Comparison of ENCODE assay signal across 1 cellular context in genomic region chr12:110270125-110270962, GRCh38.
TF ChIP-seq lines count a peak whose summit lies in the region.

No MANE protein-coding gene starts in this region.

TF ChIP-seq in HepG2, 621 proteins besides CTCF, POLR2A, EP300 and RAD21 (continued from another document and continues in another):
- TF ChIP-seq RNF219 (CRISPR knock-in tag; IDR thresholded peaks at IDR 0.05) (no peak), MTA3 (CRISPR knock-in tag; IDR thresholded peaks at IDR 0.05) (no peak), TGIF2 (CRISPR knock-in tag; IDR thresholded peaks at IDR 0.05) (no peak), ATF1 (CRISPR knock-in tag; IDR thresholded peaks at IDR 0.05) (no peak), MTF1 (CRISPR knock-in tag; IDR thresholded peaks at IDR 0.05) (no peak), ARID4A (CRISPR knock-in tag; IDR thresholded peaks at IDR 0.05; ENCODE audit: borderline replicate concordance) (no peak), HMG20A (CRISPR knock-in tag; IDR thresholded peaks at IDR 0.05; ENCODE audit: borderline replicate concordance) (no peak), ASH2L (IDR thresholded peaks at IDR 0.05; ENCODE audit: insufficient read length, low read depth, low read length) (peak; percentile 40), ATM (IDR thresholded peaks at IDR 0.05; ENCODE audit: borderline replicate concordance) (no peak), MXD1 (CRISPR knock-in tag; IDR thresholded peaks at IDR 0.05) (no peak), LCORL (IDR thresholded peaks at IDR 0.05) (no peak), LCORL (CRISPR knock-in tag; IDR thresholded peaks at IDR 0.05) (no peak; the same call in 1 of the 2 replicates), RFX3 (CRISPR knock-in tag; IDR thresholded peaks at IDR 0.05) (no peak), ZNF326 (CRISPR knock-in tag; IDR thresholded peaks at IDR 0.05; ENCODE audit: borderline replicate concordance) (no peak), SATB2 (CRISPR knock-in tag; IDR thresholded peaks at IDR 0.05) (no peak), CEBPG (CRISPR knock-in tag; IDR thresholded peaks at IDR 0.05) (no peak), GATAD2A (CRISPR knock-in tag; IDR thresholded peaks at IDR 0.05) (0 out of 2 replicates have a peak, but pooled peaks have one; percentile 26), FOXM1 (CRISPR knock-in tag; IDR thresholded peaks at IDR 0.05) (no peak), AKNA (CRISPR knock-in tag; IDR thresholded peaks at IDR 0.05; ENCODE audit: borderline replicate concordance) (no peak), ZNF333 (CRISPR knock-in tag; IDR thresholded peaks at IDR 0.05; ENCODE audit: borderline replicate concordance) (no peak), SAP130 (CRISPR knock-in tag; IDR thresholded peaks at IDR 0.05; ENCODE audit: low read depth) (peak; percentile 31), ZNF720 (CRISPR knock-in tag; IDR thresholded peaks at IDR 0.05) (no peak), ZNF256 (CRISPR knock-in tag; conservative IDR thresholded peaks at IDR 0.05) (no peak), NCOA2 (CRISPR knock-in tag; IDR thresholded peaks at IDR 0.05) (no peak), ZNF781 (CRISPR knock-in tag; IDR thresholded peaks at IDR 0.05; ENCODE audit: borderline replicate concordance, not compliant biosample characterization) (no peak), ZFP36L1 (CRISPR knock-in tag; IDR thresholded peaks at IDR 0.05) (no peak), MATR3 (CRISPR knock-in tag; IDR thresholded peaks at IDR 0.05) (no peak), ZNF460 (CRISPR knock-in tag; IDR thresholded peaks at IDR 0.05; ENCODE audit: borderline replicate concordance) (no peak), SP140L (CRISPR knock-in tag; IDR thresholded peaks at IDR 0.05; ENCODE audit: borderline replicate concordance) (no peak), SOX13 (IDR thresholded peaks at IDR 0.05) (peak; percentile 77), SOX13 (CRISPR knock-in tag; conservative IDR thresholded peaks at IDR 0.05 in 1 of 2, IDR thresholded peaks at IDR 0.05 in 1 of 2) (peak in 1 of 2 experiments; percentile 91; a peak in 2 of 4 replicates), SIX4 (CRISPR knock-in tag; IDR thresholded peaks at IDR 0.05) (peak; percentile 66; the same call in 1 of the 2 replicates), ZBTB39 (CRISPR knock-in tag; IDR thresholded peaks at IDR 0.05) (no peak), NONO (IDR thresholded peaks at IDR 0.05) (no peak), NONO (CRISPR knock-in tag; conservative IDR thresholded peaks at IDR 0.05) (no peak), ISX (CRISPR knock-in tag; conservative IDR thresholded peaks at IDR 0.05) (no peak), ZNF280B (CRISPR knock-in tag; IDR thresholded peaks at IDR 0.05; ENCODE audit: borderline replicate concordance) (no peak), ZNF572 (CRISPR knock-in tag; IDR thresholded peaks at IDR 0.05) (no peak), HIVEP1 (CRISPR knock-in tag; IDR thresholded peaks at IDR 0.05) (no peak), ZNF564 (CRISPR knock-in tag; IDR thresholded peaks at IDR 0.05) (no peak), SRF (IDR thresholded peaks at IDR 0.05; ENCODE audit: low read depth, low read length) (no peak), HOXD1 (CRISPR knock-in tag; IDR thresholded peaks at IDR 0.05) (no peak), SUZ12 (IDR thresholded peaks at IDR 0.05; ENCODE audit: low read depth, low read length) (no peak), PCBP2 (optimal IDR thresholded peaks at IDR 0.05; ENCODE audit: low read depth, low read length, poor library complexity, severe bottlenecking) (no peak), UBTF (CRISPR knock-in tag; IDR thresholded peaks at IDR 0.05) (no peak)
